ENCODE assay signal across 9 cellular contexts in the genomic region with DNA sequence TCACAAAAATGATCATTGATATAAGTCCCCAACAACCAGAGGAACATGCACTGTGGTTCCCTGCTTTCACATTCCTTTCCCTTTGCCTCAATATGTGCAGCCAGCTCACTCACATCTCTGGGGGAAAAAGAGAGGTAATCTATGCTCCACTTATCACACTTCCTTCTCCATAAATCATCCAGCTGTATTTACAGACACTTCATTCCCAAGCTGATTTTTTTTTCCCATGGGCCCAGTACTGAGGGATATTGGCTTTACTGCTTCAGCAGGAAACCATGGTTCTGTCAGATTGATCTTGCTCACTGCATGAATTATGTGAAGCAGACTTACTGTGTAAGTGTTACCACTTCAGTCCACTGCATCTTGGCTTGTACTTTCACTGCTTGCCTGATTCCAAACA.
"Had no signal": no experiment of that assay in that cellular context is flagged by ENCODE, and none has a peak within 500 bp of the region (broad histone marks: within the 10 kb centered on the region; RNA-seq: fewer than 3 reads in every experiment).

No MANE protein-coding gene starts in this region.

- ATAC-seq: activated CD4-positive, CD25-positive, alpha-beta regulatory T cell treated with anti-CD3 and anti-CD28 coated beads, Interleukin-2, amount 50 U/mL, for 24 hours; right cardiac atrium; stimulated activated effector memory CD8-positive, alpha-beta T cell treated with anti-CD3 and anti-CD28 coated beads, Interleukin-12 subunit alpha, Interleukin-12 subunit beta, amount 100 ng/mL, for 72 hours had no signal

- H3K36me3 Mint-ChIP-seq: activated naive CD8-positive, alpha-beta T cell treated with anti-CD3 and anti-CD28 coated beads for 36 hours; stimulated activated effector memory CD8-positive, alpha-beta T cell treated with anti-CD3 and anti-CD28 coated beads, Interleukin-12 subunit alpha, Interleukin-12 subunit beta, amount 100 ng/mL, for 72 hours had no signal

- H3K27ac Mint-ChIP-seq: activated naive CD8-positive, alpha-beta T cell treated with anti-CD3 and anti-CD28 coated beads for 36 hours; stimulated activated effector memory CD8-positive, alpha-beta T cell treated with anti-CD3 and anti-CD28 coated beads, Interleukin-12 subunit alpha, Interleukin-12 subunit beta, amount 100 ng/mL, for 72 hours had no signal

- DNase-seq: activated CD4-positive, alpha-beta T cell treated with anti-CD3 and anti-CD28 coated beads, Interleukin-2, amount 50 U/mL, for 4 hours; activated naive CD8-positive, alpha-beta T cell treated with anti-CD3 and anti-CD28 coated beads for 36 hours; activated T-cell treated with anti-CD3 and anti-CD28 coated beads, Interleukin-2, amount 50 U/mL, for 1 hour; anterior cingulate cortex; nucleus accumbens; right cardiac atrium; T-helper 2 cell had no signal

- H3K4me3 Mint-ChIP-seq: activated naive CD8-positive, alpha-beta T cell treated with anti-CD3 and anti-CD28 coated beads for 36 hours; stimulated activated effector memory CD8-positive, alpha-beta T cell treated with anti-CD3 and anti-CD28 coated beads, Interleukin-12 subunit alpha, Interleukin-12 subunit beta, amount 100 ng/mL, for 72 hours had no signal

- H3K4me1 Mint-ChIP-seq: activated naive CD8-positive, alpha-beta T cell treated with anti-CD3 and anti-CD28 coated beads for 36 hours; stimulated activated effector memory CD8-positive, alpha-beta T cell treated with anti-CD3 and anti-CD28 coated beads, Interleukin-12 subunit alpha, Interleukin-12 subunit beta, amount 100 ng/mL, for 72 hours had no signal

- H3K27me3 Mint-ChIP-seq: activated naive CD8-positive, alpha-beta T cell treated with anti-CD3 and anti-CD28 coated beads for 36 hours had no signal
